ENCODE assay signal across 8 cellular contexts in the genomic region with DNA sequence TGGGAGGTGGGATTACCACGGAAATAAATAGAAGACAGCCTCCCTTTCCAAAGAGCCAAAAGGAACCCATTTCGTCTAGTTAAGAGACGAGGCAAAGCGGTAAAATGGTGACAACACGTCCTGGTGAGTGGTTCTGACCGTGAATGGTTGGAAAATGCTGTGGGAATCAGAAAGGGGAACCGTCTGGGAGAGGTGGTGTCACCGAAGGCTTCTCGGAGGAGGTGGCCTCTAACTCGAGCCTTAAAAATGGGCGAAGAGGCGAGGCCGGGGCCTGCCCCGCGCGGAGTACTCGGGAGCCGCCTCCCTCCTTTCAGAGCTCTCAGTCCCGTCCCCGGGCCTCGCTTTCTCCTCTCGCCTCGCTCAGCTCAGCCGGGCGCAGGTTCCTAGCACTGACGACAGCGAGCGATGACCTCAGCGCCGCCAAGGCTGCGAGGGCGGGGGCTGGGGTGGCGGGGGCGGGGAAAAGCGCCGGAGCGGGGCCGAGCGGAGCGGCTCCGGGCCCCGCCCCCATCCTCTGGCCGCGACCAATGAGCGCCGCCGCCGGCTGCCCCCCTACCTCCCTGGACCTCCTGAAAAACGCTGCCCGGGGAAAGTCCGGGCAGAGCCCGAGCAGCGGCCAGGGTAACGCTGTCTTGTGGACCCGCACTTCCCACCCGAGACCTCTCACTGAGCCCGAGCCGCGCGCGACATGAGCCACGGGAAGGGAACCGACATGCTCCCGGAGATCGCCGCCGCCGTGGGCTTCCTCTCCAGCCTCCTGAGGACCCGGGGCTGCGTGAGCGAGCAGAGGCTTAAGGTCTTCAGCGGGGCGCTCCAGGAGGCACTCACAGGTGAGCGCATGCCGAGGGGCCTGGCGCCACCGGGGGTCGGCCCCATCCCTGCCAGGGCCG. TPM values are rescaled to one million over a fixed set of nuclear protein-coding genes. Genes with fewer than 3 reads are reported as not detected.
DNase-seq lines count a peak whose midpoint lies in the region; ATAC-seq, FAIRE-seq and TF ChIP-seq lines count a peak whose summit lies in the region.

A gene with protein sequence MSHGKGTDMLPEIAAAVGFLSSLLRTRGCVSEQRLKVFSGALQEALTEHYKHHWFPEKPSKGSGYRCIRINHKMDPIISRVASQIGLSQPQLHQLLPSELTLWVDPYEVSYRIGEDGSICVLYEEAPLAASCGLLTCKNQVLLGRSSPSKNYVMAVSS (plus strand): TSS at position 601 of the 890 bp plus-strand sequence. CDS start 88 bp downstream, at position 689.

- peak; percentile 87 for DNase-seq in GM18507 (ENCODE audit: extremely low spot score, insufficient read length, low read depth)
- DNase-seq in NCI-H1930 (lab: John Stamatoyannopoulos, UW) = peak; percentile 70 to 73
- DNase-seq in T-helper 22 cell (ENCODE audit: low read depth) = peak; percentile 90
- peak; percentile 71 to 97 for DNase-seq in ascending aorta (ENCODE audit: low spot score in 2 of 2)
- DNase-seq in right cardiac atrium = peak; percentile 96 to 98 (median 98)
- peak; percentile 95 for DNase-seq in putamen (ENCODE audit: low spot score)
- peak; percentile 93 to 95 for DNase-seq in uterus

- H3K27ac ChIP-seq in ascending aorta (peak within 1 kb of the TSS; percentile 99), right cardiac atrium (ENCODE audit: low read length) (peak within 1 kb of the TSS; percentile 97), uterus (peak within 1 kb of the TSS; percentile 96 to 100)

- H3K27me3 ChIP-seq in ascending aorta (no peaks in the 10 kb centered on the region), right cardiac atrium (ENCODE audit: control insufficient read depth, insufficient read depth) (no peaks in the 10 kb centered on the region), uterus (no peaks in the 10 kb centered on the region)

- H3K36me3 ChIP-seq in ascending aorta (peaks cover 30 to 43% of the 10 kb centered on the region in 2 donors), uterus (no peaks in the 10 kb centered on the region)

- intact Hi-C loops in ascending aorta (cut with DNase I) (loop anchor here (1.0 kb wide), 3 partner anchors 15 to 32 kb away; no protein-coding TSS in a partner anchor), right cardiac atrium (cut with DNase I) (loop anchor here in 2 of 4 donors (5.0 kb wide), 1 partner anchor 33 kb away; no protein-coding TSS in a partner anchor), uterus (cut with DNase I; ENCODE audit: low total_unique reads) (loop anchor here (5.0 kb wide), 1 partner anchor 33 kb away; no protein-coding TSS in a partner anchor)

- peak; percentile 69 for FAIRE-seq in GM18507 (lab: Jason Lieb, UNC)

- no peaks in the 10 kb centered on the region for H3K9me3 ChIP-seq in ascending aorta
- no peaks in the 10 kb centered on the region for H3K9me3 ChIP-seq in right cardiac atrium (ENCODE audit: control insufficient read depth, low read length)
- H3K9me3 ChIP-seq in uterus = no peaks in the 10 kb centered on the region

- ATAC-seq in HG02970 (IDR thresholded peaks at IDR 0.05; ENCODE audit: low FRiP score, unreplicated experiment) (peak; percentile 70), right cardiac atrium (peak; percentile 91 to 93)

- TF ChIP-seq CTCF in ascending aorta (IDR thresholded peaks at IDR 0.05) = no peak
- no peak for TF ChIP-seq CTCF in uterus (IDR thresholded peaks at IDR 0.05)

- 3% methylated on average over 78 of the region's 79 CpGs for WGBS in right cardiac atrium

- H3K4me3 ChIP-seq in ascending aorta = peak within 1 kb of the TSS; percentile 90 to 95
- H3K4me3 ChIP-seq in right cardiac atrium (ENCODE audit: low read length) = peak within 1 kb of the TSS; percentile 87
- H3K4me3 ChIP-seq in uterus = peak within 1 kb of the TSS; percentile 77 to 100

- H3K4me1 ChIP-seq in ascending aorta = peaks cover 12 to 25% of the 10 kb centered on the region in 2 donors
- H3K4me1 ChIP-seq in right cardiac atrium (ENCODE audit: control insufficient read depth, insufficient read depth, low read length) = peaks cover 6% of the 10 kb centered on the region
- H3K4me1 ChIP-seq in uterus = peaks cover 13 to 19% of the 10 kb centered on the region in 2 donors

- TF ChIP-seq POLR2A in uterus (IDR thresholded peaks at IDR 0.05) = peak; percentile 100

RNA-seq across cellular contexts. Expression of the gene that starts here (rescaled TPM):
- 219 TPM for total RNA-seq in ascending aorta
- total RNA-seq in right cardiac atrium = 100 to 1,000 TPM in 2 of 4 donors, 10 to 100 TPM in 2; 68.1 to 361 (median 105) TPM
- polyA plus RNA-seq in right cardiac atrium = 333 TPM
- 10 to 100 TPM; 14.6 to 95.9 (median 56.5) TPM for total RNA-seq in uterus

Comparison
In these comparisons a context has a peak if more than half of its experiments do, and no peak if none do; other contexts are left out.
1. Peak in every context shown above with its lines: DNase-seq, ATAC-seq, H3K4me3 ChIP-seq and H3K27ac ChIP-seq.